In the genomic region with DNA sequence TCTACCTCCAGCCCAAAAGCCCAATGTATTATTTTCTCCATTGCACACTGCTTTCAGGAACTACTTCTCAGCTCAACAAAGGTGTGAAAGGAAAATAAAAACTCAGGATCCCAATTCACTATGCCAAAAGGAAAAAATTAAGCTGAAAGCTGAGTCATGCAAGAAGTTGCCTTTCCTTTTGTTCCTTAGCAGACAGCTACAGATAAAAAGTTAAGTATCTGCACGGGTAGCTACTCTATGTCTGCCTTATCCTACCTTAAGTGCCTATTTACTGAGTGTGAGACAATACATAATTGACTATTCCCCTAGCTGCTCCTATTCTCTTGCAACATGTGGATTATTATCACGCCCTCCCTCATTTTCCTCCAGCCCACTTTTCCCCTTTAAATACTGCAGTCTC, we compare ENCODE assay signal across 1 cellular context.
TF ChIP-seq lines count a peak whose summit lies in the region.

No MANE protein-coding gene starts in this region.

TF ChIP-seq in K562, 482 proteins besides CTCF, POLR2A, EP300 and RAD21 (continued from another document and continues in another):
- TF ChIP-seq MED1 (CRISPR knock-in tag; IDR thresholded peaks at IDR 0.05; ENCODE audit: borderline replicate concordance) (no peak), CTBP1 (IDR thresholded peaks at IDR 0.05; ENCODE audit: borderline replicate concordance) (peak; percentile 43), ZNF76 (CRISPR knock-in tag; IDR thresholded peaks at IDR 0.05; ENCODE audit: borderline replicate concordance) (no peak), ZNF316 (IDR thresholded peaks at IDR 0.05) (peak; percentile 90), ZNF217 (CRISPR knock-in tag; IDR thresholded peaks at IDR 0.05) (no peak), POLR3A (IDR thresholded peaks at IDR 0.05; ENCODE audit: borderline replicate concordance, extremely low read depth, insufficient read depth, insufficient read length) (no peak), ARNT (IDR thresholded peaks at IDR 0.05) (0 out of 4 replicates have a peak, but pooled peaks of 1 of the 2 experiments have one; percentile 56), ATF7 (IDR thresholded peaks at IDR 0.05) (no peak), STAT5B (CRISPR knock-in tag; IDR thresholded peaks at IDR 0.05) (no peak), NR1H2 (CRISPR knock-in tag; IDR thresholded peaks at IDR 0.05) (no peak), ZNF140 (CRISPR knock-in tag; IDR thresholded peaks at IDR 0.05) (no peak), ZNF707 (CRISPR knock-in tag; conservative IDR thresholded peaks at IDR 0.05) (no peak), TAF1 (IDR thresholded peaks at IDR 0.05; ENCODE audit: control insufficient read depth, extremely low read depth, insufficient read depth, low read length, severe bottlenecking) (no peak), OTX1 (CRISPR knock-in tag; IDR thresholded peaks at IDR 0.05) (no peak), ELF2 (CRISPR knock-in tag; IDR thresholded peaks at IDR 0.05) (no peak), FOSL1 (tag; conservative IDR thresholded peaks at IDR 0.05) (peak; percentile 46), SIRT6 (IDR thresholded peaks at IDR 0.05; ENCODE audit: low read depth, low read length) (no peak), ZNF586 (CRISPR knock-in tag; conservative IDR thresholded peaks at IDR 0.05) (no peak), ZNF3 (CRISPR knock-in tag; IDR thresholded peaks at IDR 0.05) (no peak), ZKSCAN8 (CRISPR knock-in tag; IDR thresholded peaks at IDR 0.05) (0 out of 2 replicates have a peak, but pooled peaks have one; percentile 27), ZNF583 (CRISPR knock-in tag; IDR thresholded peaks at IDR 0.05) (no peak), PHF20 (IDR thresholded peaks at IDR 0.05; ENCODE audit: partially characterized antibody) (no peak), NFE2L1 (tag; IDR thresholded peaks at IDR 0.05; ENCODE audit: borderline replicate concordance, low read depth) (peak; percentile 47; the same call in 1 of the 2 replicates), SMARCB1 (IDR thresholded peaks at IDR 0.05; ENCODE audit: insufficient read length, low read depth) (peak; percentile 91), EWSR1 (IDR thresholded peaks at IDR 0.05; ENCODE audit: borderline replicate concordance, low read depth, partially characterized antibody) (no peak), KDM2B (CRISPR knock-in tag; IDR thresholded peaks at IDR 0.05) (no peak), PTTG1 (tag; IDR thresholded peaks at IDR 0.05; ENCODE audit: low read depth) (no peak), BHLHE40 (IDR thresholded peaks at IDR 0.05; ENCODE audit: low read length) (peak; percentile 56)
- TF ChIP-seq, protein P1, sequence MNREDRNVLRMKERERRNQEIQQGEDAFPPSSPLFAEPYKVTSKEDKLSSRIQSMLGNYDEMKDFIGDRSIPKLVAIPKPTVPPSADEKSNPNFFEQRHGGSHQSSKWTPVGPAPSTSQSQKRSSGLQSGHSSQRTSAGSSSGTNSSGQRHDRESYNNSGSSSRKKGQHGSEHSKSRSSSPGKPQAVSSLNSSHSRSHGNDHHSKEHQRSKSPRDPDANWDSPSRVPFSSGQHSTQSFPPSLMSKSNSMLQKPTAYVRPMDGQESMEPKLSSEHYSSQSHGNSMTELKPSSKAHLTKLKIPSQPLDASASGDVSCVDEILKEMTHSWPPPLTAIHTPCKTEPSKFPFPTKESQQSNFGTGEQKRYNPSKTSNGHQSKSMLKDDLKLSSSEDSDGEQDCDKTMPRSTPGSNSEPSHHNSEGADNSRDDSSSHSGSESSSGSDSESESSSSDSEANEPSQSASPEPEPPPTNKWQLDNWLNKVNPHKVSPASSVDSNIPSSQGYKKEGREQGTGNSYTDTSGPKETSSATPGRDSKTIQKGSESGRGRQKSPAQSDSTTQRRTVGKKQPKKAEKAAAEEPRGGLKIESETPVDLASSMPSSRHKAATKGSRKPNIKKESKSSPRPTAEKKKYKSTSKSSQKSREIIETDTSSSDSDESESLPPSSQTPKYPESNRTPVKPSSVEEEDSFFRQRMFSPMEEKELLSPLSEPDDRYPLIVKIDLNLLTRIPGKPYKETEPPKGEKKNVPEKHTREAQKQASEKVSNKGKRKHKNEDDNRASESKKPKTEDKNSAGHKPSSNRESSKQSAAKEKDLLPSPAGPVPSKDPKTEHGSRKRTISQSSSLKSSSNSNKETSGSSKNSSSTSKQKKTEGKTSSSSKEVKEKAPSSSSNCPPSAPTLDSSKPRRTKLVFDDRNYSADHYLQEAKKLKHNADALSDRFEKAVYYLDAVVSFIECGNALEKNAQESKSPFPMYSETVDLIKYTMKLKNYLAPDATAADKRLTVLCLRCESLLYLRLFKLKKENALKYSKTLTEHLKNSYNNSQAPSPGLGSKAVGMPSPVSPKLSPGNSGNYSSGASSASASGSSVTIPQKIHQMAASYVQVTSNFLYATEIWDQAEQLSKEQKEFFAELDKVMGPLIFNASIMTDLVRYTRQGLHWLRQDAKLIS (CRISPR knock-in tag; IDR thresholded peaks at IDR 0.05) = no peak
- TF ChIP-seq, protein P2, sequence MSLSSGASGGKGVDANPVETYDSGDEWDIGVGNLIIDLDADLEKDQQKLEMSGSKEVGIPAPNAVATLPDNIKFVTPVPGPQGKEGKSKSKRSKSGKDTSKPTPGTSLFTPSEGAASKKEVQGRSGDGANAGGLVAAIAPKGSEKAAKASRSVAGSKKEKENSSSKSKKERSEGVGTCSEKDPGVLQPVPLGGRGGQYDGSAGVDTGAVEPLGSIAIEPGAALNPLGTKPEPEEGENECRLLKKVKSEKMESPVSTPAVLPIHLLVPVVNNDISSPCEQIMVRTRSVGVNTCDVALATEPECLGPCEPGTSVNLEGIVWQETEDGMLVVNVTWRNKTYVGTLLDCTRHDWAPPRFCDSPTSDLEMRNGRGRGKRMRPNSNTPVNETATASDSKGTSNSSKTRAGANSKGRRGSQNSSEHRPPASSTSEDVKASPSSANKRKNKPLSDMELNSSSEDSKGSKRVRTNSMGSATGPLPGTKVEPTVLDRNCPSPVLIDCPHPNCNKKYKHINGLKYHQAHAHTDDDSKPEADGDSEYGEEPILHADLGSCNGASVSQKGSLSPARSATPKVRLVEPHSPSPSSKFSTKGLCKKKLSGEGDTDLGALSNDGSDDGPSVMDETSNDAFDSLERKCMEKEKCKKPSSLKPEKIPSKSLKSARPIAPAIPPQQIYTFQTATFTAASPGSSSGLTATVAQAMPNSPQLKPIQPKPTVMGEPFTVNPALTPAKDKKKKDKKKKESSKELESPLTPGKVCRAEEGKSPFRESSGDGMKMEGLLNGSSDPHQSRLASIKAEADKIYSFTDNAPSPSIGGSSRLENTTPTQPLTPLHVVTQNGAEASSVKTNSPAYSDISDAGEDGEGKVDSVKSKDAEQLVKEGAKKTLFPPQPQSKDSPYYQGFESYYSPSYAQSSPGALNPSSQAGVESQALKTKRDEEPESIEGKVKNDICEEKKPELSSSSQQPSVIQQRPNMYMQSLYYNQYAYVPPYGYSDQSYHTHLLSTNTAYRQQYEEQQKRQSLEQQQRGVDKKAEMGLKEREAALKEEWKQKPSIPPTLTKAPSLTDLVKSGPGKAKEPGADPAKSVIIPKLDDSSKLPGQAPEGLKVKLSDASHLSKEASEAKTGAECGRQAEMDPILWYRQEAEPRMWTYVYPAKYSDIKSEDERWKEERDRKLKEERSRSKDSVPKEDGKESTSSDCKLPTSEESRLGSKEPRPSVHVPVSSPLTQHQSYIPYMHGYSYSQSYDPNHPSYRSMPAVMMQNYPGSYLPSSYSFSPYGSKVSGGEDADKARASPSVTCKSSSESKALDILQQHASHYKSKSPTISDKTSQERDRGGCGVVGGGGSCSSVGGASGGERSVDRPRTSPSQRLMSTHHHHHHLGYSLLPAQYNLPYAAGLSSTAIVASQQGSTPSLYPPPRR (CRISPR knock-in tag; IDR thresholded peaks at IDR 0.05; ENCODE audit: borderline replicate concordance) = no peak
- TF ChIP-seq, protein P3, sequence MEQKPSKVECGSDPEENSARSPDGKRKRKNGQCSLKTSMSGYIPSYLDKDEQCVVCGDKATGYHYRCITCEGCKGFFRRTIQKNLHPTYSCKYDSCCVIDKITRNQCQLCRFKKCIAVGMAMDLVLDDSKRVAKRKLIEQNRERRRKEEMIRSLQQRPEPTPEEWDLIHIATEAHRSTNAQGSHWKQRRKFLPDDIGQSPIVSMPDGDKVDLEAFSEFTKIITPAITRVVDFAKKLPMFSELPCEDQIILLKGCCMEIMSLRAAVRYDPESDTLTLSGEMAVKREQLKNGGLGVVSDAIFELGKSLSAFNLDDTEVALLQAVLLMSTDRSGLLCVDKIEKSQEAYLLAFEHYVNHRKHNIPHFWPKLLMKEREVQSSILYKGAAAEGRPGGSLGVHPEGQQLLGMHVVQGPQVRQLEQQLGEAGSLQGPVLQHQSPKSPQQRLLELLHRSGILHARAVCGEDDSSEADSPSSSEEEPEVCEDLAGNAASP (IDR thresholded peaks at IDR 0.05) = no peak
- TF ChIP-seq, protein P4, sequence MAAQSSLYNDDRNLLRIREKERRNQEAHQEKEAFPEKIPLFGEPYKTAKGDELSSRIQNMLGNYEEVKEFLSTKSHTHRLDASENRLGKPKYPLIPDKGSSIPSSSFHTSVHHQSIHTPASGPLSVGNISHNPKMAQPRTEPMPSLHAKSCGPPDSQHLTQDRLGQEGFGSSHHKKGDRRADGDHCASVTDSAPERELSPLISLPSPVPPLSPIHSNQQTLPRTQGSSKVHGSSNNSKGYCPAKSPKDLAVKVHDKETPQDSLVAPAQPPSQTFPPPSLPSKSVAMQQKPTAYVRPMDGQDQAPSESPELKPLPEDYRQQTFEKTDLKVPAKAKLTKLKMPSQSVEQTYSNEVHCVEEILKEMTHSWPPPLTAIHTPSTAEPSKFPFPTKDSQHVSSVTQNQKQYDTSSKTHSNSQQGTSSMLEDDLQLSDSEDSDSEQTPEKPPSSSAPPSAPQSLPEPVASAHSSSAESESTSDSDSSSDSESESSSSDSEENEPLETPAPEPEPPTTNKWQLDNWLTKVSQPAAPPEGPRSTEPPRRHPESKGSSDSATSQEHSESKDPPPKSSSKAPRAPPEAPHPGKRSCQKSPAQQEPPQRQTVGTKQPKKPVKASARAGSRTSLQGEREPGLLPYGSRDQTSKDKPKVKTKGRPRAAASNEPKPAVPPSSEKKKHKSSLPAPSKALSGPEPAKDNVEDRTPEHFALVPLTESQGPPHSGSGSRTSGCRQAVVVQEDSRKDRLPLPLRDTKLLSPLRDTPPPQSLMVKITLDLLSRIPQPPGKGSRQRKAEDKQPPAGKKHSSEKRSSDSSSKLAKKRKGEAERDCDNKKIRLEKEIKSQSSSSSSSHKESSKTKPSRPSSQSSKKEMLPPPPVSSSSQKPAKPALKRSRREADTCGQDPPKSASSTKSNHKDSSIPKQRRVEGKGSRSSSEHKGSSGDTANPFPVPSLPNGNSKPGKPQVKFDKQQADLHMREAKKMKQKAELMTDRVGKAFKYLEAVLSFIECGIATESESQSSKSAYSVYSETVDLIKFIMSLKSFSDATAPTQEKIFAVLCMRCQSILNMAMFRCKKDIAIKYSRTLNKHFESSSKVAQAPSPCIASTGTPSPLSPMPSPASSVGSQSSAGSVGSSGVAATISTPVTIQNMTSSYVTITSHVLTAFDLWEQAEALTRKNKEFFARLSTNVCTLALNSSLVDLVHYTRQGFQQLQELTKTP (IDR thresholded peaks at IDR 0.05; ENCODE audit: low read depth in 1 of 2, partially characterized antibody in 2 of 2) = peak in 1 of 2 experiments; percentile 22
- TF ChIP-seq, protein P5, sequence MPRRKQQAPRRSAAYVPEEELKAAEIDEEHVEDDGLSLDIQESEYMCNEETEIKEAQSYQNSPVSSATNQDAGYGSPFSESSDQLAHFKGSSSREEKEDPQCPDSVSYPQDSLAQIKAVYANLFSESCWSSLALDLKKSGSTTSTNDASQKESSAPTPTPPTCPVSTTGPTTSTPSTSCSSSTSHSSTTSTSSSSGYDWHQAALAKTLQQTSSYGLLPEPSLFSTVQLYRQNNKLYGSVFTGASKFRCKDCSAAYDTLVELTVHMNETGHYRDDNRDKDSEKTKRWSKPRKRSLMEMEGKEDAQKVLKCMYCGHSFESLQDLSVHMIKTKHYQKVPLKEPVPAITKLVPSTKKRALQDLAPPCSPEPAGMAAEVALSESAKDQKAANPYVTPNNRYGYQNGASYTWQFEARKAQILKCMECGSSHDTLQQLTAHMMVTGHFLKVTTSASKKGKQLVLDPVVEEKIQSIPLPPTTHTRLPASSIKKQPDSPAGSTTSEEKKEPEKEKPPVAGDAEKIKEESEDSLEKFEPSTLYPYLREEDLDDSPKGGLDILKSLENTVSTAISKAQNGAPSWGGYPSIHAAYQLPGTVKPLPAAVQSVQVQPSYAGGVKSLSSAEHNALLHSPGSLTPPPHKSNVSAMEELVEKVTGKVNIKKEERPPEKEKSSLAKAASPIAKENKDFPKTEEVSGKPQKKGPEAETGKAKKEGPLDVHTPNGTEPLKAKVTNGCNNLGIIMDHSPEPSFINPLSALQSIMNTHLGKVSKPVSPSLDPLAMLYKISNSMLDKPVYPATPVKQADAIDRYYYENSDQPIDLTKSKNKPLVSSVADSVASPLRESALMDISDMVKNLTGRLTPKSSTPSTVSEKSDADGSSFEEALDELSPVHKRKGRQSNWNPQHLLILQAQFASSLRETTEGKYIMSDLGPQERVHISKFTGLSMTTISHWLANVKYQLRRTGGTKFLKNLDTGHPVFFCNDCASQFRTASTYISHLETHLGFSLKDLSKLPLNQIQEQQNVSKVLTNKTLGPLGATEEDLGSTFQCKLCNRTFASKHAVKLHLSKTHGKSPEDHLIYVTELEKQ (CRISPR knock-in tag; IDR thresholded peaks at IDR 0.05) = no peak
- TF ChIP-seq, protein P6, sequence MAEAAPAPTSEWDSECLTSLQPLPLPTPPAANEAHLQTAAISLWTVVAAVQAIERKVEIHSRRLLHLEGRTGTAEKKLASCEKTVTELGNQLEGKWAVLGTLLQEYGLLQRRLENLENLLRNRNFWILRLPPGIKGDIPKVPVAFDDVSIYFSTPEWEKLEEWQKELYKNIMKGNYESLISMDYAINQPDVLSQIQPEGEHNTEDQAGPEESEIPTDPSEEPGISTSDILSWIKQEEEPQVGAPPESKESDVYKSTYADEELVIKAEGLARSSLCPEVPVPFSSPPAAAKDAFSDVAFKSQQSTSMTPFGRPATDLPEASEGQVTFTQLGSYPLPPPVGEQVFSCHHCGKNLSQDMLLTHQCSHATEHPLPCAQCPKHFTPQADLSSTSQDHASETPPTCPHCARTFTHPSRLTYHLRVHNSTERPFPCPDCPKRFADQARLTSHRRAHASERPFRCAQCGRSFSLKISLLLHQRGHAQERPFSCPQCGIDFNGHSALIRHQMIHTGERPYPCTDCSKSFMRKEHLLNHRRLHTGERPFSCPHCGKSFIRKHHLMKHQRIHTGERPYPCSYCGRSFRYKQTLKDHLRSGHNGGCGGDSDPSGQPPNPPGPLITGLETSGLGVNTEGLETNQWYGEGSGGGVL (CRISPR knock-in tag; IDR thresholded peaks at IDR 0.05) = no peak
